ENCODE assay signal across 8 cellular contexts in the genomic region with DNA sequence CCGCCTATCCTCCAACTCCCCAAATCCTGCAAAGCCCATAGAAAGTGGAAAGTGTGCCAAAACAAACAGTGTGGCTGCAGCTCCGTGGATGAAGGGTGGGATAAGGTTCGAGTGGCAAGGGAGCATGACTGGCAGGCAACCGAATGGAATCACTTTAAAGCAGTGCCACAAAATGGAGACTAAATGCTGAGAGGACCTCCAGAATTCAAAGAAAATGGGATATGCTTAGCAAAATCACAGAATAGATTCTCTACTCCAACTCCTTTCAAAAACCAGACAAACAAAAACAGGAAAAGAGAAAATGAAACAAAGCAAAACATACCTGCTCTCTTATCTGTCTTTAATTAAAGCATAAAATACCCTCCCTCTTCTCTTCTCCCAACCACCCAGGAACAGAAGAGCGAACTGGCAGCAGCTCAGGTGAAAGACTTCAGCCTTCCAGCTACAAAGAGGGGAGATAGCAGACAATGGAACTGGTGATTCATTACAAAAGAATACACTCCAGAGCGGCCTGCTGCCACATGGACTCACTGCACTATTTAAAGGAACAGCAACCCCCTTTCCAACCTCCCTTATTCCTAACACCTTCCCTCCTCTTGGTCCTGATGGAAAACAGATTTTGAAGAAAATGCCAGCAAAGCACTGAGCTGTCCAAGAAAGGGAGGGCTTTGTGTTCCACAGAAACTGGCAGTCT.
DNase-seq lines count a peak whose midpoint lies in the region; ATAC-seq and TF ChIP-seq lines count a peak whose summit lies in the region.

No MANE protein-coding gene starts in this region.

- no peaks in the 10 kb centered on the region for H3K36me3 ChIP-seq in GM23338 (ENCODE audit: insufficient read depth)
- no peaks in the 10 kb centered on the region for H3K36me3 ChIP-seq in iPS-15b (ENCODE audit: control insufficient read depth, insufficient read depth, low read length)

- peak overlapping the region; percentile 94 for H3K27ac Mint-ChIP-seq in GM23338
- H3K27ac Mint-ChIP-seq in immature natural killer cell: no peak overlapping the region

- H2AFZ ChIP-seq in GM23338: no peak overlapping the region

- H3K9me3 Mint-ChIP-seq in GM23338 (no peaks in the 10 kb centered on the region), immature natural killer cell (no peaks in the 10 kb centered on the region)

- H3K36me3 Mint-ChIP-seq in GM23338 (ENCODE audit: low read depth) (no peaks in the 10 kb centered on the region), immature natural killer cell (no peaks in the 10 kb centered on the region)

- DNase-seq in GM23338 (ENCODE audit: low spot score) (peak; percentile 84), NCI-H2196 (lab: John Stamatoyannopoulos, UW; ENCODE audit: unreplicated experiment) (peak; percentile 36), astrocyte of the cerebellum (ENCODE audit: low read depth) (peak; percentile 83), immature natural killer cell (no peak)
- no peak for DNase-seq in stimulated activated CD4-positive, alpha-beta T cell treated with anti-CD3 and anti-CD28 coated beads, Interleukin-15, amount 100 ng/mL, for 24 hours

- H3K4me1 Mint-ChIP-seq in GM23338 (peaks cover 55% of the 10 kb centered on the region), immature natural killer cell (no peaks in the 10 kb centered on the region)

- H3K9ac ChIP-seq in iPS-15b (ENCODE audit: low read depth, low read length): peak overlapping the region; percentile 63

- H3K27me3 ChIP-seq in GM23338 (ENCODE audit: insufficient read depth) (no peaks in the 10 kb centered on the region), iPS-15b (ENCODE audit: control insufficient read depth, insufficient read depth, low read length) (no peaks in the 10 kb centered on the region)

- no peaks in the 10 kb centered on the region for H3K9me3 ChIP-seq in iPS-15b (ENCODE audit: control insufficient read depth, insufficient read depth, low read length)

- H3K27me3 Mint-ChIP-seq in GM23338 (ENCODE audit: insufficient read depth, low read depth, poor library complexity) (peaks cover 10% of the 10 kb centered on the region), immature natural killer cell (ENCODE audit: low read depth in 3 of 3) (peaks cover 5 to 14% (median 5%) of the 10 kb centered on the region in 3 donors)

- H3K4me3 ChIP-seq in GM23338: peak overlapping the region; percentile 46
- peak overlapping the region; percentile 58 for H3K4me3 ChIP-seq in astrocyte of the cerebellum (ENCODE audit: low read depth, low read length)
- peak overlapping the region; percentile 52 for H3K4me3 ChIP-seq in iPS-15b (ENCODE audit: low read depth, low read length)
- peak overlapping the region in 5 of 7 experiments; percentile 2 to 34 (median 15) for H3K4me3 ChIP-seq in skin epidermis

- H3K4me2 ChIP-seq in GM23338: peak overlapping the region; percentile 53

- TF ChIP-seq CTCF in GM23338 (conservative IDR thresholded peaks at IDR 0.05; ENCODE audit: low read depth in 2 of 2): no peak
- TF ChIP-seq CTCF in astrocyte of the cerebellum (IDR thresholded peaks at IDR 0.05; ENCODE audit: low read depth, low read length, missing control alignments): no peak

- H3K27ac ChIP-seq in GM23338 (ENCODE audit: low read depth): peak overlapping the region; percentile 77
- H3K27ac ChIP-seq in skin epidermis: peak overlapping the region in 19 of 21 experiments; percentile 10 to 87 (median 67)

- H3K9me2 ChIP-seq in GM23338 (ENCODE audit: insufficient read depth): no peaks in the 10 kb centered on the region

- in situ Hi-C loops in astrocyte of the cerebellum (cut with HindIII; ENCODE audit: low sequenced_read_pairs): loop anchor here (5.0 kb wide), 2 partner anchors 44 to 106 kb away; no protein-coding TSS in a partner anchor

- H3K4me1 ChIP-seq in GM23338 (ENCODE audit: insufficient read depth) (peaks cover 56% of the 10 kb centered on the region), iPS-15b (ENCODE audit: control insufficient read depth, insufficient read depth, low read length) (peaks cover 26% of the 10 kb centered on the region)

- no peaks in the 10 kb centered on the region for H4K20me1 ChIP-seq in GM23338 (replicated peaks; ENCODE audit: insufficient read depth)

- peak overlapping the region; percentile 83 for H3K4me3 Mint-ChIP-seq in GM23338
- H3K4me3 Mint-ChIP-seq in immature natural killer cell: peak overlapping the region in 2 of 5 donors; percentile 1 to 16

- ATAC-seq in GM23338: peak; percentile 82
- ATAC-seq in HG02885 (IDR thresholded peaks at IDR 0.05; ENCODE audit: poor library complexity, unreplicated experiment): no peak

- H3K79me2 ChIP-seq in GM23338 (replicated peaks; ENCODE audit: insufficient read depth): peaks cover 81% of the 10 kb centered on the region

- H3F3A ChIP-seq in GM23338 (replicated peaks; ENCODE audit: low read depth): no peaks in the 10 kb centered on the region

TF ChIP-seq in GM23338, 12 proteins besides CTCF, POLR2A, EP300 and RAD21 (continues in another document):
- TF ChIP-seq, protein P1, sequence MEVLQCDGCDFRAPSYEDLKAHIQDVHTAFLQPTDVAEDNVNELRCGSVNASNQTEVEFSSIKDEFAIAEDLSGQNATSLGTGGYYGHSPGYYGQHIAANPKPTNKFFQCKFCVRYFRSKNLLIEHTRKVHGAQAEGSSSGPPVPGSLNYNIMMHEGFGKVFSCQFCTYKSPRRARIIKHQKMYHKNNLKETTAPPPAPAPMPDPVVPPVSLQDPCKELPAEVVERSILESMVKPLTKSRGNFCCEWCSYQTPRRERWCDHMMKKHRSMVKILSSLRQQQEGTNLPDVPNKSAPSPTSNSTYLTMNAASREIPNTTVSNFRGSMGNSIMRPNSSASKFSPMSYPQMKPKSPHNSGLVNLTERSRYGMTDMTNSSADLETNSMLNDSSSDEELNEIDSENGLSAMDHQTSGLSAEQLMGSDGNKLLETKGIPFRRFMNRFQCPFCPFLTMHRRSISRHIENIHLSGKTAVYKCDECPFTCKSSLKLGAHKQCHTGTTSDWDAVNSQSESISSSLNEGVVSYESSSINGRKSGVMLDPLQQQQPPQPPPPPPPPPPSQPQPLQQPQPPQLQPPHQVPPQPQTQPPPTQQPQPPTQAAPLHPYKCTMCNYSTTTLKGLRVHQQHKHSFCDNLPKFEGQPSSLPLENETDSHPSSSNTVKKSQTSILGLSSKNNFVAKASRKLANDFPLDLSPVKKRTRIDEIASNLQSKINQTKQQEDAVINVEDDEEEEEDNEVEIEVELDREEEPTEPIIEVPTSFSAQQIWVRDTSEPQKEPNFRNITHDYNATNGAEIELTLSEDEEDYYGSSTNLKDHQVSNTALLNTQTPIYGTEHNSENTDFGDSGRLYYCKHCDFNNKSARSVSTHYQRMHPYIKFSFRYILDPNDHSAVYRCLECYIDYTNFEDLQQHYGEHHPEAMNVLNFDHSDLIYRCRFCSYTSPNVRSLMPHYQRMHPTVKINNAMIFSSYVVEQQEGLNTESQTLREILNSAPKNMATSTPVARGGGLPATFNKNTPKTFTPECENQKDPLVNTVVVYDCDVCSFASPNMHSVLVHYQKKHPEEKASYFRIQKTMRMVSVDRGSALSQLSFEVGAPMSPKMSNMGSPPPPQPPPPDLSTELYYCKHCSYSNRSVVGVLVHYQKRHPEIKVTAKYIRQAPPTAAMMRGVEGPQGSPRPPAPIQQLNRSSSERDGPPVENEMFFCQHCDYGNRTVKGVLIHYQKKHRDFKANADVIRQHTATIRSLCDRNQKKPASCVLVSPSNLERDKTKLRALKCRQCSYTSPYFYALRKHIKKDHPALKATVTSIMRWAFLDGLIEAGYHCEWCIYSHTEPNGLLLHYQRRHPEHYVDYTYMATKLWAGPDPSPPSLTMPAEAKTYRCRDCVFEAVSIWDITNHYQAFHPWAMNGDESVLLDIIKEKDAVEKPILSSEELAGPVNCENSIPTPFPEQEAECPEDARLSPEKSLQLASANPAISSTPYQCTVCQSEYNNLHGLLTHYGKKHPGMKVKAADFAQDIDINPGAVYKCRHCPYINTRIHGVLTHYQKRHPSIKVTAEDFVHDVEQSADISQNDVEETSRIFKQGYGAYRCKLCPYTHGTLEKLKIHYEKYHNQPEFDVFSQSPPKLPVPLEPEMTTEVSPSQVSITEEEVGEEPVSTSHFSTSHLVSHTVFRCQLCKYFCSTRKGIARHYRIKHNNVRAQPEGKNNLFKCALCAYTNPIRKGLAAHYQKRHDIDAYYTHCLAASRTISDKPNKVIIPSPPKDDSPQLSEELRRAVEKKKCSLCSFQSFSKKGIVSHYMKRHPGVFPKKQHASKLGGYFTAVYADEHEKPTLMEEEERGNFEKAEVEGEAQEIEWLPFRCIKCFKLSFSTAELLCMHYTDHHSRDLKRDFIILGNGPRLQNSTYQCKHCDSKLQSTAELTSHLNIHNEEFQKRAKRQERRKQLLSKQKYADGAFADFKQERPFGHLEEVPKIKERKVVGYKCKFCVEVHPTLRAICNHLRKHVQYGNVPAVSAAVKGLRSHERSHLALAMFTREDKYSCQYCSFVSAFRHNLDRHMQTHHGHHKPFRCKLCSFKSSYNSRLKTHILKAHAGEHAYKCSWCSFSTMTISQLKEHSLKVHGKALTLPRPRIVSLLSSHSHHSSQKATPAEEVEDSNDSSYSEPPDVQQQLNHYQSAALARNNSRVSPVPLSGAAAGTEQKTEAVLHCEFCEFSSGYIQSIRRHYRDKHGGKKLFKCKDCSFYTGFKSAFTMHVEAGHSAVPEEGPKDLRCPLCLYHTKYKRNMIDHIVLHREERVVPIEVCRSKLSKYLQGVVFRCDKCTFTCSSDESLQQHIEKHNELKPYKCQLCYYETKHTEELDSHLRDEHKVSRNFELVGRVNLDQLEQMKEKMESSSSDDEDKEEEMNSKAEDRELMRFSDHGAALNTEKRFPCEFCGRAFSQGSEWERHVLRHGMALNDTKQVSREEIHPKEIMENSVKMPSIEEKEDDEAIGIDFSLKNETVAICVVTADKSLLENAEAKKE (CRISPR knock-in tag; IDR thresholded peaks at IDR 0.05): no peak
- TF ChIP-seq NANOG (IDR thresholded peaks at IDR 0.05; ENCODE audit: borderline replicate concordance): no peak
- no peak for TF ChIP-seq CREB1 (CRISPR knock-in tag; IDR thresholded peaks at IDR 0.05; ENCODE audit: low read depth)
- TF ChIP-seq STAT1 (IDR thresholded peaks at IDR 0.05; ENCODE audit: unreplicated experiment): no peak
- TF ChIP-seq JUNB (IDR thresholded peaks at IDR 0.05; ENCODE audit: unreplicated experiment): no peak
- TF ChIP-seq ZNF331 (CRISPR knock-in tag; IDR thresholded peaks at IDR 0.05; ENCODE audit: low read depth): no peak
- TF ChIP-seq EZH2phosphoT487 (IDR thresholded peaks at IDR 0.05; ENCODE audit: unreplicated experiment): no peak
- no peak for TF ChIP-seq EZH2 (IDR thresholded peaks at IDR 0.05; ENCODE audit: low read depth, unreplicated experiment)
- TF ChIP-seq, protein P2, sequence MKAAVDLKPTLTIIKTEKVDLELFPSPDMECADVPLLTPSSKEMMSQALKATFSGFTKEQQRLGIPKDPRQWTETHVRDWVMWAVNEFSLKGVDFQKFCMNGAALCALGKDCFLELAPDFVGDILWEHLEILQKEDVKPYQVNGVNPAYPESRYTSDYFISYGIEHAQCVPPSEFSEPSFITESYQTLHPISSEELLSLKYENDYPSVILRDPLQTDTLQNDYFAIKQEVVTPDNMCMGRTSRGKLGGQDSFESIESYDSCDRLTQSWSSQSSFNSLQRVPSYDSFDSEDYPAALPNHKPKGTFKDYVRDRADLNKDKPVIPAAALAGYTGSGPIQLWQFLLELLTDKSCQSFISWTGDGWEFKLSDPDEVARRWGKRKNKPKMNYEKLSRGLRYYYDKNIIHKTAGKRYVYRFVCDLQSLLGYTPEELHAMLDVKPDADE (IDR thresholded peaks at IDR 0.05): no peak

Comparison
In these comparisons a context has a peak if more than half of its experiments do, and no peak if none do; other contexts are left out.
1. DNase-seq: peak in GM23338 (single experiment), NCI-H2196 (single experiment) and astrocyte of the cerebellum (single experiment); none in immature natural killer cell (0 of 3) and stimulated activated CD4-positive, alpha-beta T cell treated with anti-CD3 and anti-CD28 coated beads, Interleukin-15, amount 100 ng/mL, for 24 hours (single experiment).
2. Peak in every context shown above with its lines, with median percentiles within 50 percentile points of each other: H3K4me3 ChIP-seq.